In the genomic region with DNA sequence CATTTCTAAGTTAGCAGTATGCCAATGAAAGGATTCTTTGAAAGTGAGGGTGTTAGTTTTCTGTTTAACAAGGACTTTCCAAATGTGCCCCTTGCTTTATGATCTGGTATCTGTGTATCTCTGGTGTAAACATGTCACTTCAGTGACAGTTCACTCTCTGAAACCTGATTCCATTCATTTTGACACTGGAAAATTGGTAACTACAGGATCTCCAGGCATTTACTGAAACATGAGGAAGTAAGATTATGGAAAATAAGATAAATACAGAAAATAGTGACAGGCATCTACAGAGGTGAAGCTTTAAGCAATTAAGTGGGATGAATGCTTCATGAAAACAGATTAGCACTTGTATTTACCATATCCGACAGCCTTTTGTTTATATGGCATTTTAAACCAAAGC, we compare ENCODE assay signal across 28 cellular contexts.
"Had no signal": no experiment of that assay in that cellular context is flagged by ENCODE, and none has a peak within 500 bp of the region (broad histone marks: within the 10 kb centered on the region; RNA-seq: fewer than 3 reads in every experiment).

No MANE protein-coding gene starts in this region.

- H3K9me3 Mint-ChIP-seq: activated naive CD4-positive, alpha-beta T cell treated with anti-CD3 and anti-CD28 coated beads for 36 hours; activated T-helper 17 cell treated with anti-CD3 and anti-CD28 coated beads, Interleukin-2, amount 50 U/mL, for 72 hours had no signal

- H3K27ac Mint-ChIP-seq: activated CD4-positive, alpha-beta memory T cell treated with anti-CD3 and anti-CD28 coated beads, Interleukin-2, amount 10 ng/mL, durations not matched to agents 7 days and 5 days; activated CD4-positive, alpha-beta T cell treated with anti-CD3 and anti-CD28 coated beads for 36 hours; activated naive CD4-positive, alpha-beta T cell treated with anti-CD3 and anti-CD28 coated beads for 36 hours; activated naive CD8-positive, alpha-beta T cell; activated T-helper 17 cell treated with anti-CD3 and anti-CD28 coated beads, Interleukin-2, amount 50 U/mL, for 72 hours; T-cell had no signal

- H3K27me3 Mint-ChIP-seq: central memory CD8-positive, alpha-beta T cell had no signal

- H3K4me3 Mint-ChIP-seq: activated CD4-positive, alpha-beta memory T cell treated with anti-CD3 and anti-CD28 coated beads, Interleukin-2, amount 10 ng/mL, durations not matched to agents 7 days and 5 days; activated CD4-positive, alpha-beta T cell treated with anti-CD3 and anti-CD28 coated beads for 36 hours; activated naive CD4-positive, alpha-beta T cell treated with anti-CD3 and anti-CD28 coated beads for 36 hours; activated naive CD8-positive, alpha-beta T cell; activated T-helper 17 cell treated with anti-CD3 and anti-CD28 coated beads, Interleukin-2, amount 50 U/mL, for 72 hours; central memory CD8-positive, alpha-beta T cell; T-cell had no signal

- H3K4me1 Mint-ChIP-seq: activated CD4-positive, alpha-beta memory T cell treated with anti-CD3 and anti-CD28 coated beads, Interleukin-2, amount 10 ng/mL, durations not matched to agents 7 days and 5 days; activated CD4-positive, alpha-beta T cell treated with anti-CD3 and anti-CD28 coated beads for 36 hours; activated T-helper 17 cell treated with anti-CD3 and anti-CD28 coated beads, Interleukin-2, amount 50 U/mL, for 72 hours; central memory CD8-positive, alpha-beta T cell; T-cell had no signal

- DNase-seq: activated CD4-positive, alpha-beta memory T cell treated with anti-CD3 and anti-CD28 coated beads, Interleukin-2, amount 10 ng/mL, durations not matched to agents 7 days and 5 days; activated CD4-positive, alpha-beta T cell treated with anti-CD3 and anti-CD28 coated beads for 36 hours; activated CD4-positive, alpha-beta T cell treated with anti-CD3 and anti-CD28 coated beads, Interleukin-2, amount 50 U/mL, for 1 hour; activated gamma-delta T cell; activated naive CD4-positive, alpha-beta T cell treated with anti-CD3 and anti-CD28 coated beads for 36 hours; activated T-cell treated with anti-CD3 and anti-CD28 coated beads for 4 hours; activated T-cell treated with anti-CD3 and anti-CD28 coated beads, Interleukin-2, amount 50 U/mL, for 48 hours; amygdala; MG63; MV-4-11; NCI-H1436 treated with DMSO at 0.1 percent for 48 hours; NCI-H2029; NCI-H345; NCI-H510A; NCI-H774; NK-92 treated with Interleukin-12 subunit alpha and Interleukin-12 subunit beta, amount 100 ng/mL, for 24 hours; OCI-M1; RPMI8226; T-cell; T-helper 2 cell; T1000; WERI-Rb-1 had no signal

- H3K36me3 Mint-ChIP-seq: activated naive CD8-positive, alpha-beta T cell; brain; T-cell had no signal

- ATAC-seq: activated CD4-positive, alpha-beta T cell treated with anti-CD3 and anti-CD28 coated beads for 36 hours; activated T-helper 17 cell treated with anti-CD3 and anti-CD28 coated beads, Interleukin-2, amount 50 U/mL, for 72 hours; Panc1; Right ventricle myocardium inferior; T-cell had no signal
